ENCODE assay signal across 8 cellular contexts in genomic region chr1:231528175-231529029, GRCh38. TPM values are rescaled to one million over a fixed set of nuclear protein-coding genes. Genes with fewer than 3 reads are reported as not detected.
A peak's percentile ranks its signal among the peaks of the same experiment; 100 is the strongest.
DNase-seq lines count a peak whose midpoint lies in the region; ATAC-seq, FAIRE-seq and TF ChIP-seq lines count a peak whose summit lies in the region.

TSNAX (plus strand) TSS chr1:231528669; CDS start chr1:231528811, 142 bp downstream.

- H3K4me3 ChIP-seq in keratinocyte (ENCODE audit: control insufficient read depth in 2 of 3, extremely low read depth in 1 of 3, insufficient read depth in 2 of 3, low read depth in 1 of 3, low read length in 3 of 3) = peak within 1 kb of the TSS; percentile 77 to 80 (median 77)

- peak within 1 kb of the TSS; percentile 98 for H3K9ac ChIP-seq in keratinocyte (ENCODE audit: control insufficient read depth, extremely low read depth, insufficient read depth, low read length)

- H3K27me3 ChIP-seq in keratinocyte (ENCODE audit: control insufficient read depth, extremely low read depth, insufficient read depth, low read length) = no peaks in the 10 kb centered on the region

- dilution Hi-C loops in keratinocyte (cut with MboI; ENCODE audit: extremely low pct_ligation_motif_present, low sequenced_read_pairs) = no loop called here

- peak; percentile 66 for FAIRE-seq in keratinocyte (lab: Jason Lieb, UNC)

- no peaks in the 10 kb centered on the region for H3K36me3 ChIP-seq in keratinocyte (ENCODE audit: control insufficient read depth in 2 of 2, extremely low read depth in 1 of 2, insufficient read depth in 2 of 2, low read length in 2 of 2)

- H3K4me1 ChIP-seq in keratinocyte (ENCODE audit: control insufficient read depth, extremely low read depth, insufficient read depth, low read length) = peaks cover 23% of the 10 kb centered on the region

- ATAC-seq in GM19035 (IDR thresholded peaks at IDR 0.05; ENCODE audit: unreplicated experiment) (peak; percentile 94), HG03354 (IDR thresholded peaks at IDR 0.05; ENCODE audit: poor library complexity, severe bottlenecking, unreplicated experiment) (peak; percentile 96)

- TF ChIP-seq CTCF in AG09319 (IDR thresholded peaks at IDR 0.05; ENCODE audit: low read depth, low read length) (no peak), keratinocyte (optimal IDR thresholded peaks at IDR 0.05 in 1 of 3, IDR thresholded peaks at IDR 0.05 in 1 of 3, conservative IDR thresholded peaks at IDR 0.05 in 1 of 3; ENCODE audit: extremely low read depth in 1 of 3, insufficient read depth in 2 of 3, low read length in 3 of 3) (no peak)

- H4K20me1 ChIP-seq in keratinocyte (ENCODE audit: control insufficient read depth, extremely low read depth, insufficient read depth, low read length) = no peaks in the 10 kb centered on the region

- peaks cover 42% of the 10 kb centered on the region for H3K79me2 ChIP-seq in keratinocyte (ENCODE audit: control insufficient read depth, insufficient read depth, low read length)

- H3K9me3 ChIP-seq in keratinocyte (ENCODE audit: control insufficient read depth, low read depth, low read length) = no peaks in the 10 kb centered on the region

- no peaks in the 10 kb centered on the region for H3K9me1 ChIP-seq in keratinocyte (ENCODE audit: control insufficient read depth, extremely low read depth, insufficient read depth, low read length)

- H3K4me2 ChIP-seq in keratinocyte (ENCODE audit: control insufficient read depth, extremely low read depth, insufficient read depth, low read depth, low read length) = peak within 1 kb of the TSS; percentile 97

- peak within 1 kb of the TSS; percentile 98 for H3K27ac ChIP-seq in keratinocyte (ENCODE audit: control insufficient read depth, insufficient read depth, low read length)

- DNase-seq in AG09319 (ENCODE audit: extremely low read depth, low read depth) (peak; percentile 81), NCI-H510A (lab: John Stamatoyannopoulos, UW) (peak; percentile 92), cerebellum (ENCODE audit: low spot score) (peak; percentile 96), keratinocyte (ENCODE audit: low read depth, low spot score) (peak; percentile 53)
- DNase-seq in activated CD4-positive, alpha-beta T cell treated with anti-CD3 and anti-CD28 coated beads for 1 hour = peak; percentile 84
- peak; percentile 83 to 84 for DNase-seq in stimulated activated CD4-positive, alpha-beta T cell treated with anti-CD3 and anti-CD28 coated beads, Interleukin-15, amount 100 ng/mL, for 1 hour (ENCODE audit: low read depth in 1 of 2, low spot score in 1 of 2)

- H2AFZ ChIP-seq in keratinocyte (ENCODE audit: control insufficient read depth, low read length) = peak within 1 kb of the TSS; percentile 96

RNA-seq across cellular contexts. Expression of gene TSNAX, which starts in this region (rescaled TPM):
- total RNA-seq in cerebellum = 35.4 TPM
- polyA plus RNA-seq in keratinocyte = 21.5 to 32.6 TPM (median 30.9 TPM) in 3 replicates
- 17.8 TPM for polyA plus RNA-seq in keratinocyte (2011; ENCODE audit: low read depth)
- 12.5 and 21.4 TPM in 2 replicates for polyA plus RNA-seq in keratinocyte (2011; cell fraction: cytosol; rRNA removed)
- polyA plus RNA-seq in keratinocyte (2011; cell fraction: nucleus; rRNA removed) = 22.8 and 26.7 TPM in 2 replicates
- 18.0 and 34.0 TPM in 2 replicates for polyA plus RNA-seq in keratinocyte (2012; ENCODE audit: low replicate concordance)
- 2.8 to 29.1 TPM (median 16.9 TPM) in 3 replicates for polyA minus RNA-seq in keratinocyte
- 17.6 TPM for polyA minus RNA-seq in keratinocyte (2011; cell fraction: cytosol; rRNA and poly(A)+ RNA removed)
- polyA minus RNA-seq in keratinocyte (2011; cell fraction: nucleus; rRNA and poly(A)+ RNA removed) = 16.5 TPM in 2 replicates

Comparison
In these comparisons a context has a peak if more than half of its experiments do, and no peak if none do; other contexts are left out.
1. Peak in every context shown above with its lines: DNase-seq, ATAC-seq, H3K4me3 ChIP-seq and H3K27ac ChIP-seq.